Comparison of ENCODE assay signal across 16 cellular contexts in genomic region chr11:12603362-12604088, GRCh38.
DNase-seq lines count a peak whose midpoint lies in the region; ATAC-seq and TF ChIP-seq lines count a peak whose summit lies in the region.
"Had no signal": no experiment of that assay in that cellular context is flagged by ENCODE, and none has a peak within 500 bp of the region (broad histone marks: within the 10 kb centered on the region; RNA-seq: fewer than 3 reads in every experiment).

No MANE protein-coding gene starts in this region.

- DNase-seq in left ventricle myocardium superior (no peak), left cardiac atrium (no peak), HCT116 (ENCODE audit: low read depth, low spot score) (no peak), fibroblast of villous mesenchyme (ENCODE audit: low read depth) (peak; percentile 63), smooth muscle cell (lab: John Stamatoyannopoulos, UW; ENCODE audit: unreplicated experiment) (no peak), iPS-NIHi7 (ENCODE audit: extremely low spot score) (no peak), testis (no peak), 8988T (no peak)
- DNase-seq: AML-193; Calu3; CD8-positive, alpha-beta T cell; DMS79 treated with DMSO at 0.1 percent for 48 hours; H9 had no signal

- ATAC-seq in left ventricle myocardium superior, result peak; percentile 29
- no peak for ATAC-seq in left cardiac atrium
- no peak for ATAC-seq in HCT116
- ATAC-seq: A549; CD8-positive, alpha-beta T cell; GM12878; HepG2 had no signal

- RAD21 ChIA-PET in HCT116 (lab: Charles Lee; ENCODE audit: low non-redundant PET in 1 of 2, low total read pairs in 2 of 2, uncharacterized antibody in 2 of 2, unreplicated experiment in 2 of 2), result interaction anchor here in 1 of 2 experiments (0.7 kb wide), 1 partner anchor 255 kb away, joined by 3 read pairs; no protein-coding TSS in a partner anchor

- CTCF ChIA-PET in HCT116 (lab: Charles Lee), result no interaction called here

- BruUV-seq in HCT116 (replicated peaks; lab: Mats Ljungman, UMichigan), result no TSS peak

- no peaks in the 10 kb centered on the region for H3K27me3 ChIP-seq in HCT116 (ENCODE audit: insufficient read depth, low read length)
- H3K27me3 ChIP-seq in smooth muscle cell (ENCODE audit: low read depth), result no peaks in the 10 kb centered on the region
- no peaks in the 10 kb centered on the region for H3K27me3 ChIP-seq in testis

- peaks cover 5 to 18% of the 10 kb centered on the region in 2 experiments; a peak in 2 of 4 replicates for H3K4me1 ChIP-seq in HCT116 (ENCODE audit: control insufficient read depth in 1 of 2, insufficient read depth in 2 of 2, low read length in 2 of 2)
- H3K4me1 ChIP-seq in smooth muscle cell (ENCODE audit: low read depth), result no peaks in the 10 kb centered on the region
- H3K4me1 ChIP-seq in testis, result no peaks in the 10 kb centered on the region

- intact Hi-C loops in left ventricle myocardium superior (cut with micrococcal nuclease), result loop anchor here (5.0 kb wide), 1 partner anchor 289 kb away; no protein-coding TSS in a partner anchor
- intact Hi-C loops in left cardiac atrium (cut with DNase I), result loop anchor here in 1 of 2 donors (5.0 kb wide), 1 partner anchor 69 kb away; the partner anchor contains the start of gene TEAD1
- intact Hi-C loops in HCT116 (cut with micrococcal nuclease), result loop anchor here (10.0 kb wide), 1 partner anchor 151 kb away; no protein-coding TSS in a partner anchor
- intact Hi-C loops in testis (cut with DNase I; ENCODE audit: low total_unique reads), result no loop called here

- H3K9me3 ChIP-seq in HCT116 (ENCODE audit: control insufficient read depth in 1 of 2, insufficient read depth in 1 of 2, low read depth in 1 of 2, low read length in 2 of 2), result no peaks in the 10 kb centered on the region
- no peaks in the 10 kb centered on the region for H3K9me3 ChIP-seq in smooth muscle cell (replicated peaks; ENCODE audit: low read depth)
- H3K9me3 ChIP-seq in testis, result no peaks in the 10 kb centered on the region
- H3K9me3 ChIP-seq: A549 had no signal

- TF ChIP-seq CTCF in HCT116 (IDR thresholded peaks at IDR 0.05 in 2 of 3, conservative IDR thresholded peaks at IDR 0.05 in 1 of 3; ENCODE audit: borderline replicate concordance in 1 of 3, insufficient read depth in 1 of 3, low read depth in 2 of 3, low read length in 2 of 3) (no peak), fibroblast of villous mesenchyme (IDR thresholded peaks at IDR 0.05; ENCODE audit: insufficient read depth, low read depth, low read length) (no peak), smooth muscle cell (IDR thresholded peaks at IDR 0.05; ENCODE audit: borderline replicate concordance, insufficient read depth, poor library complexity, severe bottlenecking) (no peak), testis (IDR thresholded peaks at IDR 0.05) (no peak)

- peak overlapping the region; percentile 47 for H2AFZ ChIP-seq in HCT116 (ENCODE audit: low read depth, low read length, poor library complexity, severe bottlenecking)
- H2AFZ ChIP-seq in smooth muscle cell (ENCODE audit: low read depth), result peak overlapping the region; percentile 37

- TF ChIP-seq RAD21 in HCT116 (IDR thresholded peaks at IDR 0.05; ENCODE audit: low read depth), result no peak

- H4K20me1 ChIP-seq in HCT116 (ENCODE audit: insufficient read depth) (no peaks in the 10 kb centered on the region), smooth muscle cell (ENCODE audit: low read depth) (no peaks in the 10 kb centered on the region)

- H3K9ac ChIP-seq in HCT116 (ENCODE audit: low read length) (no peak overlapping the region), smooth muscle cell (ENCODE audit: low read depth) (no peak overlapping the region)

- H3K4me3 ChIP-seq in HCT116 (replicated peaks in 1 of 2; ENCODE audit: low read depth in 1 of 2, low read length in 2 of 2) (no peak overlapping the region), fibroblast of villous mesenchyme (ENCODE audit: low read depth, low read length) (no peak overlapping the region), smooth muscle cell (no peak overlapping the region), testis (no peak overlapping the region)
- H3K4me3 ChIP-seq: A549, GM12878 had no signal

- peaks cover 31% of the 10 kb centered on the region for H3F3A ChIP-seq in smooth muscle cell (ENCODE audit: low read depth)

- POLR2A ChIA-PET in HCT116 (lab: Charles Lee), result no interaction called here

- H3K36me3 ChIP-seq in HCT116 (ENCODE audit: control insufficient read depth in 1 of 2, insufficient read depth in 2 of 2, low read length in 2 of 2) (no peaks in the 10 kb centered on the region), smooth muscle cell (ENCODE audit: low read depth) (no peaks in the 10 kb centered on the region), testis (ENCODE audit: low read depth, missing control alignments) (no peaks in the 10 kb centered on the region)

- H3K4me2 ChIP-seq in HCT116 (ENCODE audit: low read length), result no peak overlapping the region
- no peak overlapping the region for H3K4me2 ChIP-seq in smooth muscle cell
- H3K4me2 ChIP-seq: A549 had no signal

- H3K9me2 ChIP-seq in HCT116 (ENCODE audit: insufficient read depth), result no peaks in the 10 kb centered on the region

- WGBS in smooth muscle cell (ENCODE audit: low lambda C conversion rate), result 82% methylated on average over 3 of the region's 3 CpGs
- 51 to 80% methylated on average over 3 of the region's 3 CpGs for WGBS in testis, 2 donors

- H3K27ac ChIP-seq in HCT116 (ENCODE audit: low read depth, low read length) (no peak overlapping the region), smooth muscle cell (ENCODE audit: low read depth) (peak overlapping the region; percentile 65), testis (no peak overlapping the region)
- H3K27ac ChIP-seq: A549 had no signal

- no peaks in the 10 kb centered on the region for H3K79me2 ChIP-seq in HCT116 (ENCODE audit: insufficient read depth, low read length)
- H3K79me2 ChIP-seq in smooth muscle cell (ENCODE audit: low read depth), result no peaks in the 10 kb centered on the region

- no peak for TF ChIP-seq POLR2A in HCT116 (IDR thresholded peaks at IDR 0.05; ENCODE audit: borderline replicate concordance, extremely low read depth, insufficient read depth, insufficient read length)
- no peak for TF ChIP-seq POLR2A in testis (IDR thresholded peaks at IDR 0.05)

TF ChIP-seq in HCT116, 20 proteins besides CTCF, POLR2A, EP300 and RAD21:
- no peak for TF ChIP-seq ZFX (IDR thresholded peaks at IDR 0.05)
- no peak for TF ChIP-seq EZH2phosphoT487 (IDR thresholded peaks at IDR 0.05; ENCODE audit: borderline replicate concordance)
- TF ChIP-seq TCF7L2 (IDR thresholded peaks at IDR 0.05; ENCODE audit: borderline replicate concordance, extremely low read depth, insufficient read depth, insufficient read length), result no peak
- TF ChIP-seq SRF (IDR thresholded peaks at IDR 0.05; ENCODE audit: low read depth), result no peak
- no peak for TF ChIP-seq SP1 (IDR thresholded peaks at IDR 0.05; ENCODE audit: low read depth)
- no peak for TF ChIP-seq CEBPB (IDR thresholded peaks at IDR 0.05; ENCODE audit: low read depth)
- no peak for TF ChIP-seq ATF3 (IDR thresholded peaks at IDR 0.05)
- TF ChIP-seq EZH2 (IDR thresholded peaks at IDR 0.05), result no peak
- TF ChIP-seq MAX (IDR thresholded peaks at IDR 0.05), result no peak
- TF ChIP-seq EGR1 (IDR thresholded peaks at IDR 0.05; ENCODE audit: low read depth), result no peak
- no peak for TF ChIP-seq YY1 (IDR thresholded peaks at IDR 0.05; ENCODE audit: extremely low read depth, insufficient replicate concordance, low read depth, low read length)
